In genomic region chr1:247113094-247113497, GRCh38 we compare ENCODE assay signal across 1 cellular context.
TF ChIP-seq lines count a peak whose summit lies in the region.

No MANE protein-coding gene starts in this region.

TF ChIP-seq in HepG2, 621 proteins besides CTCF, POLR2A, EP300 and RAD21 (continued from another document and continues in another):
- TF ChIP-seq, protein P1, sequence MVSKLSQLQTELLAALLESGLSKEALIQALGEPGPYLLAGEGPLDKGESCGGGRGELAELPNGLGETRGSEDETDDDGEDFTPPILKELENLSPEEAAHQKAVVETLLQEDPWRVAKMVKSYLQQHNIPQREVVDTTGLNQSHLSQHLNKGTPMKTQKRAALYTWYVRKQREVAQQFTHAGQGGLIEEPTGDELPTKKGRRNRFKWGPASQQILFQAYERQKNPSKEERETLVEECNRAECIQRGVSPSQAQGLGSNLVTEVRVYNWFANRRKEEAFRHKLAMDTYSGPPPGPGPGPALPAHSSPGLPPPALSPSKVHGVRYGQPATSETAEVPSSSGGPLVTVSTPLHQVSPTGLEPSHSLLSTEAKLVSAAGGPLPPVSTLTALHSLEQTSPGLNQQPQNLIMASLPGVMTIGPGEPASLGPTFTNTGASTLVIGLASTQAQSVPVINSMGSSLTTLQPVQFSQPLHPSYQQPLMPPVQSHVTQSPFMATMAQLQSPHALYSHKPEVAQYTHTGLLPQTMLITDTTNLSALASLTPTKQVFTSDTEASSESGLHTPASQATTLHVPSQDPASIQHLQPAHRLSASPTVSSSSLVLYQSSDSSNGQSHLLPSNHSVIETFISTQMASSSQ (IDR thresholded peaks at IDR 0.05; ENCODE audit: low read depth) = no peak
- TF ChIP-seq, protein P1 (CRISPR knock-in tag; IDR thresholded peaks at IDR 0.05; ENCODE audit: borderline replicate concordance) = 0 out of 2 replicates have a peak, but pooled peaks have one; percentile 15
- TF ChIP-seq PRDM15 (CRISPR knock-in tag; IDR thresholded peaks at IDR 0.05) (no peak), ZNF234 (CRISPR knock-in tag; conservative IDR thresholded peaks at IDR 0.05) (no peak), ZNF180 (CRISPR knock-in tag; IDR thresholded peaks at IDR 0.05; ENCODE audit: borderline replicate concordance, low read depth) (no peak), GATAD2A (CRISPR knock-in tag; IDR thresholded peaks at IDR 0.05) (peak; percentile 67), ZNF12 (CRISPR knock-in tag; IDR thresholded peaks at IDR 0.05) (no peak), ARNT2 (CRISPR knock-in tag; IDR thresholded peaks at IDR 0.05; ENCODE audit: low read depth) (no peak), ZNF446 (CRISPR knock-in tag; IDR thresholded peaks at IDR 0.05) (no peak), SETDB1 (CRISPR knock-in tag; IDR thresholded peaks at IDR 0.05; ENCODE audit: borderline replicate concordance) (no peak), RNF219 (CRISPR knock-in tag; IDR thresholded peaks at IDR 0.05) (no peak), ARID2 (CRISPR knock-in tag; IDR thresholded peaks at IDR 0.05; ENCODE audit: borderline replicate concordance) (no peak), ZNF263 (CRISPR knock-in tag; IDR thresholded peaks at IDR 0.05) (0 out of 2 replicates have a peak, but pooled peaks have one; percentile 18), ZHX1 (CRISPR knock-in tag; IDR thresholded peaks at IDR 0.05; ENCODE audit: low read depth) (no peak), ZNF280D (CRISPR knock-in tag; IDR thresholded peaks at IDR 0.05) (no peak), NFYB (CRISPR knock-in tag; IDR thresholded peaks at IDR 0.05) (no peak), HHEX (CRISPR knock-in tag; IDR thresholded peaks at IDR 0.05) (no peak), KDM4B (CRISPR knock-in tag; IDR thresholded peaks at IDR 0.05) (no peak), ATAD3A (CRISPR knock-in tag; IDR thresholded peaks at IDR 0.05) (no peak), TFE3 (CRISPR knock-in tag; IDR thresholded peaks at IDR 0.05) (no peak), ATF5 (CRISPR knock-in tag; IDR thresholded peaks at IDR 0.05; ENCODE audit: low read depth) (no peak), ARNTL (CRISPR knock-in tag; IDR thresholded peaks at IDR 0.05) (no peak; the same call in 1 of the 2 replicates), MTF2 (CRISPR knock-in tag; IDR thresholded peaks at IDR 0.05; ENCODE audit: borderline replicate concordance) (no peak; the same call in 1 of the 2 replicates), NFKB2 (CRISPR knock-in tag; IDR thresholded peaks at IDR 0.05; ENCODE audit: borderline replicate concordance) (no peak)
- TF ChIP-seq, protein P2, sequence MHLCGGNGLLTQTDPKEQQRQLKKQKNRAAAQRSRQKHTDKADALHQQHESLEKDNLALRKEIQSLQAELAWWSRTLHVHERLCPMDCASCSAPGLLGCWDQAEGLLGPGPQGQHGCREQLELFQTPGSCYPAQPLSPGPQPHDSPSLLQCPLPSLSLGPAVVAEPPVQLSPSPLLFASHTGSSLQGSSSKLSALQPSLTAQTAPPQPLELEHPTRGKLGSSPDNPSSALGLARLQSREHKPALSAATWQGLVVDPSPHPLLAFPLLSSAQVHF (CRISPR knock-in tag; IDR thresholded peaks at IDR 0.05) = no peak
- TF ChIP-seq, protein P3, sequence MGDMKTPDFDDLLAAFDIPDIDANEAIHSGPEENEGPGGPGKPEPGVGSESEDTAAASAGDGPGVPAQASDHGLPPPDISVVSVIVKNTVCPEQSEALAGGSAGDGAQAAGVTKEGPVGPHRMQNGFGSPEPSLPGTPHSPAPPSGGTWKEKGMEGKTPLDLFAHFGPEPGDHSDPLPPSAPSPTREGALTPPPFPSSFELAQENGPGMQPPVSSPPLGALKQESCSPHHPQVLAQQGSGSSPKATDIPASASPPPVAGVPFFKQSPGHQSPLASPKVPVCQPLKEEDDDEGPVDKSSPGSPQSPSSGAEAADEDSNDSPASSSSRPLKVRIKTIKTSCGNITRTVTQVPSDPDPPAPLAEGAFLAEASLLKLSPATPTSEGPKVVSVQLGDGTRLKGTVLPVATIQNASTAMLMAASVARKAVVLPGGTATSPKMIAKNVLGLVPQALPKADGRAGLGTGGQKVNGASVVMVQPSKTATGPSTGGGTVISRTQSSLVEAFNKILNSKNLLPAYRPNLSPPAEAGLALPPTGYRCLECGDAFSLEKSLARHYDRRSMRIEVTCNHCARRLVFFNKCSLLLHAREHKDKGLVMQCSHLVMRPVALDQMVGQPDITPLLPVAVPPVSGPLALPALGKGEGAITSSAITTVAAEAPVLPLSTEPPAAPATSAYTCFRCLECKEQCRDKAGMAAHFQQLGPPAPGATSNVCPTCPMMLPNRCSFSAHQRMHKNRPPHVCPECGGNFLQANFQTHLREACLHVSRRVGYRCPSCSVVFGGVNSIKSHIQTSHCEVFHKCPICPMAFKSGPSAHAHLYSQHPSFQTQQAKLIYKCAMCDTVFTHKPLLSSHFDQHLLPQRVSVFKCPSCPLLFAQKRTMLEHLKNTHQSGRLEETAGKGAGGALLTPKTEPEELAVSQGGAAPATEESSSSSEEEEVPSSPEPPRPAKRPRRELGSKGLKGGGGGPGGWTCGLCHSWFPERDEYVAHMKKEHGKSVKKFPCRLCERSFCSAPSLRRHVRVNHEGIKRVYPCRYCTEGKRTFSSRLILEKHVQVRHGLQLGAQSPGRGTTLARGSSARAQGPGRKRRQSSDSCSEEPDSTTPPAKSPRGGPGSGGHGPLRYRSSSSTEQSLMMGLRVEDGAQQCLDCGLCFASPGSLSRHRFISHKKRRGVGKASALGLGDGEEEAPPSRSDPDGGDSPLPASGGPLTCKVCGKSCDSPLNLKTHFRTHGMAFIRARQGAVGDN (CRISPR knock-in tag; IDR thresholded peaks at IDR 0.05) = peak; percentile 54
